ENCODE assay signal across 21 cellular contexts in genomic region chr16:54152362-54153239, GRCh38.
"Had no signal": no experiment of that assay in that cellular context is flagged by ENCODE, and none has a peak within 500 bp of the region (broad histone marks: within the 10 kb centered on the region; RNA-seq: fewer than 3 reads in every experiment).

No MANE protein-coding gene starts in this region.

- H3K4me3 ChIP-seq: adrenal gland, esophagus muscularis mucosa, gastrocnemius medialis, lower lobe of right lung, prostate gland, tibial nerve, uterus had no signal

- H3K9me3 ChIP-seq: adrenal gland, gastrocnemius medialis, lower lobe of right lung, prostate gland, uterus had no signal

- H3K4me3 Mint-ChIP-seq: activated naive CD8-positive, alpha-beta T cell; activated T-helper 17 cell treated with anti-CD3 and anti-CD28 coated beads, Interleukin-2, amount 50 U/mL, for 72 hours; central memory CD8-positive, alpha-beta T cell; naive thymus-derived CD8-positive, alpha-beta T cell; stimulated activated naive CD8-positive, alpha-beta T cell treated with anti-CD3 and anti-CD28 coated beads, Interleukin-15, Interleukin-2, amounts not matched to agents 100 ng/mL and 50 ng/mL, for 24 hours had no signal

- H3K27ac Mint-ChIP-seq: activated naive CD8-positive, alpha-beta T cell; activated T-helper 17 cell treated with anti-CD3 and anti-CD28 coated beads, Interleukin-2, amount 50 U/mL, for 72 hours; naive thymus-derived CD8-positive, alpha-beta T cell; stimulated activated naive CD8-positive, alpha-beta T cell treated with anti-CD3 and anti-CD28 coated beads, Interleukin-15, Interleukin-2, amounts not matched to agents 100 ng/mL and 50 ng/mL, for 24 hours had no signal

- H3K36me3 Mint-ChIP-seq: activated naive CD8-positive, alpha-beta T cell had no signal

- DNase-seq: activated CD4-positive, alpha-beta T cell treated with anti-CD3 and anti-CD28 coated beads for 1 hour; activated CD4-positive, alpha-beta T cell treated with anti-CD3 and anti-CD28 coated beads, Interleukin-2, amount 50 U/mL, for 1 hour; activated naive CD4-positive, alpha-beta T cell; activated T-cell treated with anti-CD3 and anti-CD28 coated beads, Interleukin-2, amount 50 U/mL, for 1 hour; effector memory CD4-positive, alpha-beta T cell; gastrocnemius medialis; hypothalamus; lower lobe of right lung; naive thymus-derived CD8-positive, alpha-beta T cell; stimulated activated CD4-positive, alpha-beta T cell treated with anti-CD3 and anti-CD28 coated beads, Interleukin-12 subunit alpha, Interleukin-12 subunit beta, amount 100 ng/mL, for 4 hours; uterus; WERI-Rb-1 had no signal

- H3K27me3 Mint-ChIP-seq: activated naive CD8-positive, alpha-beta T cell had no signal

- H3K27ac ChIP-seq: adrenal gland, esophagus muscularis mucosa, gastrocnemius medialis, lower lobe of right lung, prostate gland, tibial nerve, uterus, WERI-Rb-1 had no signal

- ATAC-seq: activated T-helper 17 cell treated with anti-CD3 and anti-CD28 coated beads, Interleukin-2, amount 50 U/mL, for 72 hours; gastrocnemius medialis; left lobe of liver; lower lobe of right lung; naive thymus-derived CD8-positive, alpha-beta T cell had no signal

- H3K9me3 Mint-ChIP-seq: activated T-helper 17 cell treated with anti-CD3 and anti-CD28 coated beads, Interleukin-2, amount 50 U/mL, for 72 hours had no signal

- H3K27me3 ChIP-seq: adrenal gland, esophagus muscularis mucosa, gastrocnemius medialis, tibial nerve, uterus had no signal

- H3K36me3 ChIP-seq: adrenal gland, esophagus muscularis mucosa, gastrocnemius medialis, lower lobe of right lung, prostate gland, tibial nerve, uterus, WERI-Rb-1 had no signal

- H3K4me1 ChIP-seq: adrenal gland, esophagus muscularis mucosa, gastrocnemius medialis, lower lobe of right lung, prostate gland, tibial nerve, uterus had no signal

- H3K4me1 Mint-ChIP-seq: activated T-helper 17 cell treated with anti-CD3 and anti-CD28 coated beads, Interleukin-2, amount 50 U/mL, for 72 hours; central memory CD8-positive, alpha-beta T cell; naive thymus-derived CD8-positive, alpha-beta T cell had no signal
